In genomic region chr1:168098534-168099313, GRCh38 we compare ENCODE assay signal across 3 cellular contexts.
A peak's percentile ranks its signal among the peaks of the same experiment; 100 is the strongest.
TF ChIP-seq lines count a peak whose summit lies in the region.

No MANE protein-coding gene starts in this region.

TF ChIP-seq in SK-N-SH, 30 proteins besides CTCF, POLR2A, EP300 and RAD21:
- TF ChIP-seq GATA2 (CRISPR knock-in tag; IDR thresholded peaks at IDR 0.05) (peak; percentile 45), RCOR1 (IDR thresholded peaks at IDR 0.05; ENCODE audit: low read length) (0 out of 2 replicates have a peak, but pooled peaks have one; percentile 32), NFIC (IDR thresholded peaks at IDR 0.05; ENCODE audit: borderline replicate concordance) (no peak)
TF ChIP-seq in SK-N-SH: peak in this region for 2.

TF ChIP-seq in SK-N-SH treated with all-trans-retinoic acid at 6 μM for 48 hours, 23 proteins besides CTCF, POLR2A, EP300 and RAD21:
- TF ChIP-seq PPARA (CRISPR knock-in tag; IDR thresholded peaks at IDR 0.05; ENCODE audit: borderline replicate concordance), result no peak
- no peak for TF ChIP-seq GLIS3 (CRISPR knock-in tag; IDR thresholded peaks at IDR 0.05)
- TF ChIP-seq ZNF565 (CRISPR knock-in tag; conservative IDR thresholded peaks at IDR 0.05; ENCODE audit: low read depth), result no peak
- TF ChIP-seq CSRNP3 (CRISPR knock-in tag; IDR thresholded peaks at IDR 0.05), result no peak
- TF ChIP-seq RARB (CRISPR knock-in tag; IDR thresholded peaks at IDR 0.05), result no peak
- no peak for TF ChIP-seq ZFP30 (CRISPR knock-in tag; IDR thresholded peaks at IDR 0.05)
- TF ChIP-seq BACH2 (CRISPR knock-in tag; IDR thresholded peaks at IDR 0.05; ENCODE audit: borderline replicate concordance), result no peak
- no peak for TF ChIP-seq TOX (CRISPR knock-in tag; IDR thresholded peaks at IDR 0.05; ENCODE audit: borderline replicate concordance)
- TF ChIP-seq CSDC2 (CRISPR knock-in tag; IDR thresholded peaks at IDR 0.05), result no peak
- TF ChIP-seq ZFP3 (CRISPR knock-in tag; IDR thresholded peaks at IDR 0.05), result no peak
- no peak for TF ChIP-seq OSR1 (CRISPR knock-in tag; IDR thresholded peaks at IDR 0.05)

TF ChIP-seq in K562, 482 proteins besides CTCF, POLR2A, EP300 and RAD21:
- TF ChIP-seq ZNF212 (CRISPR knock-in tag; IDR thresholded peaks at IDR 0.05), result no peak
- TF ChIP-seq CBFA2T3 (IDR thresholded peaks at IDR 0.05), result peak; percentile 26; the same call in 1 of the 2 replicates
- TF ChIP-seq RCOR1 (IDR thresholded peaks at IDR 0.05; ENCODE audit: borderline replicate concordance in 1 of 2, low read depth in 2 of 2, low read length in 2 of 2), result peak in 1 of 2 experiments; percentile 60; a peak in 1 of 4 replicates
- TF ChIP-seq KDM1A (IDR thresholded peaks at IDR 0.05), result peak in 1 of 2 experiments; percentile 40; a peak in 1 of 4 replicates
- TF ChIP-seq, protein P1, sequence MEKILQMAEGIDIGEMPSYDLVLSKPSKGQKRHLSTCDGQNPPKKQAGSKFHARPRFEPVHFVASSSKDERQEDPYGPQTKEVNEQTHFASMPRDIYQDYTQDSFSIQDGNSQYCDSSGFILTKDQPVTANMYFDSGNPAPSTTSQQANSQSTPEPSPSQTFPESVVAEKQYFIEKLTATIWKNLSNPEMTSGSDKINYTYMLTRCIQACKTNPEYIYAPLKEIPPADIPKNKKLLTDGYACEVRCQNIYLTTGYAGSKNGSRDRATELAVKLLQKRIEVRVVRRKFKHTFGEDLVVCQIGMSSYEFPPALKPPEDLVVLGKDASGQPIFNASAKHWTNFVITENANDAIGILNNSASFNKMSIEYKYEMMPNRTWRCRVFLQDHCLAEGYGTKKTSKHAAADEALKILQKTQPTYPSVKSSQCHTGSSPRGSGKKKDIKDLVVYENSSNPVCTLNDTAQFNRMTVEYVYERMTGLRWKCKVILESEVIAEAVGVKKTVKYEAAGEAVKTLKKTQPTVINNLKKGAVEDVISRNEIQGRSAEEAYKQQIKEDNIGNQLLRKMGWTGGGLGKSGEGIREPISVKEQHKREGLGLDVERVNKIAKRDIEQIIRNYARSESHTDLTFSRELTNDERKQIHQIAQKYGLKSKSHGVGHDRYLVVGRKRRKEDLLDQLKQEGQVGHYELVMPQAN (IDR thresholded peaks at IDR 0.05; ENCODE audit: borderline replicate concordance), result no peak
- no peak for TF ChIP-seq ZNF263 (CRISPR knock-in tag; IDR thresholded peaks at IDR 0.05; ENCODE audit: borderline replicate concordance)
